ENCODE assay signal across 5 cellular contexts in genomic region chr16:72057313-72057712, GRCh38. TPM values are rescaled to one million over a fixed set of nuclear protein-coding genes. Genes with fewer than 3 reads are reported as not detected.
"Had no signal": no experiment of that assay in that cellular context is flagged by ENCODE, and none has a peak within 500 bp of the region (broad histone marks: within the 10 kb centered on the region; RNA-seq: fewer than 3 reads in every experiment).

No MANE protein-coding gene starts in this region.

RNA-seq across cellular contexts. Expression of gene HP, which starts 3.0 kb away (rescaled TPM):
- total RNA-seq: GM23338, H1, H9, HT-29, IMR-90 had no signal
- polyA plus RNA-seq: H1, IMR-90 had no signal

RNA-seq across cellular contexts. Expression of gene HPR, which starts 5.7 kb away (rescaled TPM):
- total RNA-seq: GM23338, H1, H9, HT-29, IMR-90 had no signal
- polyA plus RNA-seq: GM23338, IMR-90 had no signal
